ENCODE assay signal across 8 cellular contexts in the genomic region with DNA sequence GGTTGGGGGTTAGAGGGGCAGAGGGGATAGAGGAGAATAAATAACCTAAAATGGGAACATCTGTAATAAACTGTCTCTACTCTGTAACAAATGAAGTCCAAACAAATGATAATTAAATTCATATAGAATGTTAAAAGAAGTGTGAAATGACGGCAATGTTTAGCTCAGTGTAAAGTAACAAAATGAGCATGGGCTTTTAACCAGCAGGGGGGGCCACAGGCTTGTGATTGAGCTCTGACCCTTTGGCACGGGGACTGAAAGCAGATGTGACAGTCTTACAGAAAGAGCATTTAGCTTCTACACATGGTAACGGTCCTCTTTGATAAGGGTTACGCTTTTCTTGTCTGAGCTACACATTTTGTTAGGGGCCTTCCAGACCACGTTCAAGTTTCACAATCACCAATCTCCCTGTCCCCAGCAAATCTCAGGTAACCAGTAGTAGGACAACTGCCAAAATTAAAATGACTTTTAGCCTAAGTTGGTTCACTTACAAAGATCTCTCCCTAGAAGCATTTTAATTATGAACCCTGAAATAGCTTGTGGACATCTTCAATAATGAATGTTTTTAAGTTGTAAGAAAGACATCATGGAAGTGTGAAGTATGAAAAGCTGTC.
A peak's percentile ranks its signal among the peaks of the same experiment; 100 is the strongest.
DNase-seq lines count a peak whose midpoint lies in the region; ATAC-seq and TF ChIP-seq lines count a peak whose summit lies in the region.

No MANE protein-coding gene starts in this region.

- no peak overlapping the region for H3K4me3 ChIP-seq in cardiac fibroblast (replicated peaks in 1 of 2; ENCODE audit: low read depth in 2 of 2, low read length in 2 of 2)

- peak; percentile 71 for ATAC-seq in HG02610 (IDR thresholded peaks at IDR 0.05; ENCODE audit: unreplicated experiment)

- DNase-seq in SIG-M5 treated with dmso at 0.1 percent for 504 hours (lab: John Stamatoyannopoulos, UW; ENCODE audit: unreplicated experiment) (peak; percentile 40), SIG-M5 (lab: John Stamatoyannopoulos, UW) (no peak), NCI-H1105 treated with DMSO at 0.1 percent for 48 hours (lab: John Stamatoyannopoulos, UW) (peak; percentile 54), T follicular helper cell (ENCODE audit: low read depth) (peak; percentile 7), cardiac fibroblast (ENCODE audit: low read depth in 2 of 2) (peak; percentile 41 to 46), left kidney (ENCODE audit: low read depth, low spot score) (peak; percentile 82)
- peak; percentile 7 to 11 (median 9) for DNase-seq in stimulated activated CD4-positive, alpha-beta T cell treated with anti-CD3 and anti-CD28 coated beads, TNF-alpha, amount 100 ng/mL, for 48 hours (ENCODE audit: low read depth in 3 of 3)

- peak; percentile 50 for TF ChIP-seq CTCF in cardiac fibroblast (IDR thresholded peaks at IDR 0.05; ENCODE audit: low read depth, low read length)
